10 cellular contexts compared by ENCODE assay signal in the genomic region with DNA sequence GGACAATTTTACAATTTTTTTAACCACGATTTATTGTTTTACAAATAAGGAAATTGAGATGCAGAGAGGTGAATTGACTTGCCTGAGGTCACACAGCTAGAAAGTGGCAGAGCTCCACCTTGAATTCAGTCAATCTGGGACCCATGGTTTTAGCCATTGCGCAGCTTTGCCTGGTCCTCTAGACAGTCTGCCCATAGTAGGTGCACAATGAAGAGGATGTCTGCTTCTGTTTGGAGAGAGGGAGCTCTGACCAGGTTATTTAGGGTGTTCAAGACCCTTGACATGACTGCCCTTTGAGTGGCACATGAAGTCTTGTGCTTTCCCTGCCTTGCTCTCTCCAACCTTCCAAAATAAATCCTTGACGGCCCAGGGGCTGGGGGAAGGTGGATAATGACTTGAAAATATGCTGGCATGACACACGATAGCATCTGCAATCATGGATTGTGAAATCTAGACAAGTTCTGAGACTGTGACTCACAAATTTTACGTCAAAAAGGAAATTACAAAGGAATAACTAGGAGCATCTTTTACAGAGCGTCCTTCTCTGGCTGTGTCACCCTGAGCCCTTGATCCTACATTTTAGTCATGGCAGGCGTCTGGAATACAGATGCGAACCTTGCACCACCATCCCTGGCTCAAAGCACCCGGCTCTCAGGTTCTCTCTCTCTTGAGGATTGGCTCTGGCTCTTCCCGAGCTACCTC. TPM values are rescaled to one million over a fixed set of nuclear protein-coding genes. Genes with fewer than 3 reads are reported as not detected.
DNase-seq lines count a peak whose midpoint lies in the region; ATAC-seq, FAIRE-seq and TF ChIP-seq lines count a peak whose summit lies in the region.
"Had no signal": no experiment of that assay in that cellular context is flagged by ENCODE, and none has a peak within 500 bp of the region (broad histone marks: within the 10 kb centered on the region; RNA-seq: fewer than 3 reads in every experiment).

No MANE protein-coding gene starts in this region.

- peak; percentile 17 for FAIRE-seq in urothelium cell line (lab: Jason Lieb, UNC)

- H3K27me3 ChIP-seq in prostate gland (replicated peaks; ENCODE audit: insufficient read depth), result no peaks in the 10 kb centered on the region
- H3K27me3 ChIP-seq: colonic mucosa had no signal

- TF ChIP-seq CTCF in HFFc6 (IDR thresholded peaks at IDR 0.05), result no peak
- no peak for TF ChIP-seq CTCF in prostate gland (IDR thresholded peaks at IDR 0.05)

- no peaks in the 10 kb centered on the region; the same call in 1 of the 2 replicates for H3K27me3 Mint-ChIP-seq in HFFc6 (ENCODE audit: insufficient read depth)

- H3K4me3 Mint-ChIP-seq in HFFc6, result peak overlapping the region; percentile 76

- H3K4me1 Mint-ChIP-seq in HFFc6 (ENCODE audit: low read depth), result peaks cover 82% of the 10 kb centered on the region

- peak overlapping the region; percentile 95 for H3K27ac Mint-ChIP-seq in HFFc6

- H3K9me3 ChIP-seq in prostate gland, result no peaks in the 10 kb centered on the region
- H3K9me3 ChIP-seq: colonic mucosa had no signal

- no peaks in the 10 kb centered on the region for H3K36me3 ChIP-seq in prostate gland
- H3K36me3 ChIP-seq: colonic mucosa had no signal

- H3K9me3 Mint-ChIP-seq in HFFc6, result no peaks in the 10 kb centered on the region

- H3K4me3 ChIP-seq in prostate gland, result no peak overlapping the region
- H3K4me3 ChIP-seq: colonic mucosa had no signal

- WGBS in prostate gland, result 59% methylated on average over 10 of the region's 10 CpGs

- H3K36me3 Mint-ChIP-seq in HFFc6 (ENCODE audit: low read depth), result no peaks in the 10 kb centered on the region

- H3K4me1 ChIP-seq in prostate gland (replicated peaks), result no peaks in the 10 kb centered on the region
- H3K4me1 ChIP-seq: colonic mucosa had no signal

- intact Hi-C loops in prostate gland (cut with DNase I), result no loop called here

- TF ChIP-seq POLR2A in prostate gland (IDR thresholded peaks at IDR 0.05), result no peak

- H3K27ac ChIP-seq in prostate gland, result no peak overlapping the region
- H3K27ac ChIP-seq: colonic mucosa had no signal

- DNase-seq in HFFc6, result peak; percentile 98
- DNase-seq in T1000 (lab: John Stamatoyannopoulos, UW), result peak; percentile 40
- peak; percentile 99 for DNase-seq in iris pigment epithelial cell (ENCODE audit: low read depth)
- peak; percentile 63 for DNase-seq in urothelium cell line (ENCODE audit: low spot score)
- no peak for DNase-seq in prostate gland (ENCODE audit: low spot score)
- DNase-seq: activated CD4-positive, CD25-positive, alpha-beta regulatory T cell treated with anti-CD3 and anti-CD28 coated beads, Interleukin-2, amount 50 U/mL, for 72 hours; colonic mucosa; stimulated activated CD4-positive, alpha-beta T cell treated with anti-CD3 and anti-CD28 coated beads, Interleukin-4, amount 100 ng/mL, for 4 hours had no signal

- no peak for ATAC-seq in HG03442 (IDR thresholded peaks at IDR 0.05; ENCODE audit: unreplicated experiment)
- no peak for ATAC-seq in GM21360 (IDR thresholded peaks at IDR 0.05; ENCODE audit: unreplicated experiment)

RNA-seq across cellular contexts. Expression of gene ID3, which starts 26.2 kb away (rescaled TPM):
- 100 to 1,000 TPM; 560 to 690 (median 604) TPM for total RNA-seq in HFFc6 (2021; fragmentation: NEBNext Ultra II Directional; extraction: Animal tissue kit (Norgen Biotek cat#: 25700))
- 100 to 1,000 TPM; 151 to 184 TPM for total RNA-seq in prostate gland

RNA-seq across cellular contexts. Expression of gene E2F2, which starts 54.4 kb away (rescaled TPM):
- 1 to 10 TPM in 5 of 6 experiments, under 1 TPM in 1; 0.83 to 2.1 (median 1.9) TPM for total RNA-seq in HFFc6 (2021; fragmentation: NEBNext Ultra II Directional; extraction: Animal tissue kit (Norgen Biotek cat#: 25700))
- 1 to 10 TPM; 1.0 to 4.1 TPM for total RNA-seq in prostate gland
